Comparison of ENCODE assay signal across 9 cellular contexts in genomic region chr16:694187-694862, GRCh38. TPM values are rescaled to one million over a fixed set of nuclear protein-coding genes. Genes with fewer than 3 reads are reported as not detected.
A peak's percentile ranks its signal among the peaks of the same experiment; 100 is the strongest.
DNase-seq lines count a peak whose midpoint lies in the region; ATAC-seq and TF ChIP-seq lines count a peak whose summit lies in the region.
"Had no signal": no experiment of that assay in that cellular context is flagged by ENCODE, and none has a peak within 500 bp of the region (broad histone marks: within the 10 kb centered on the region; RNA-seq: fewer than 3 reads in every experiment).

No MANE protein-coding gene starts in this region.

- no peak overlapping the region for H3K27ac Mint-ChIP-seq in T-helper 17 cell
- H3K27ac Mint-ChIP-seq in glutamatergic neuron (ENCODE audit: unreplicated experiment), result no peak overlapping the region

- no peak for ATAC-seq in T-helper 17 cell

- intact Hi-C loops in breast epithelium (cut with DNase I; ENCODE audit: low total_unique reads), result no loop called here
- intact Hi-C loops in mammary epithelial cell (cut with micrococcal nuclease), result no loop called here
- intact Hi-C loops in esophagus squamous epithelium (cut with DNase I), result no loop called here

- H3K27me3 ChIP-seq in breast epithelium, result peaks cover 15 to 44% of the 10 kb centered on the region in 2 donors
- peaks cover 13% of the 10 kb centered on the region for H3K27me3 ChIP-seq in mammary epithelial cell (ENCODE audit: insufficient read depth, low read length)
- H3K27me3 ChIP-seq in esophagus squamous epithelium, result peaks cover 0 to 78% (median 18%) of the 10 kb centered on the region in 4 donors
- H3K27me3 ChIP-seq in thymus (ENCODE audit: control insufficient read depth, insufficient read depth), result peaks cover 55% of the 10 kb centered on the region
- H3K27me3 ChIP-seq in GM23248 (replicated peaks; ENCODE audit: insufficient read depth), result peaks cover 19% of the 10 kb centered on the region

- H3K36me3 ChIP-seq in breast epithelium (no peaks in the 10 kb centered on the region), mammary epithelial cell (ENCODE audit: insufficient read depth, low read length) (no peaks in the 10 kb centered on the region), esophagus squamous epithelium (no peaks in the 10 kb centered on the region), thymus (ENCODE audit: control insufficient read depth, insufficient read depth) (no peaks in the 10 kb centered on the region), GM23248 (ENCODE audit: low read depth) (no peaks in the 10 kb centered on the region)

- BruUV-seq in mammary epithelial cell (replicated peaks; lab: Mats Ljungman, UMichigan), result no TSS peak

- H3K9me2 ChIP-seq in GM23248 (ENCODE audit: insufficient read depth), result no peaks in the 10 kb centered on the region

- DNase-seq in breast epithelium (ENCODE audit: low spot score in 2 of 2), result no peak
- DNase-seq in mammary epithelial cell, result no peak
- DNase-seq in T-helper 17 cell, result no peak
- no peak for DNase-seq in esophagus squamous epithelium (lab: John Stamatoyannopoulos, UW)
- DNase-seq in dermis blood vessel endothelial cell, result no peak
- DNase-seq in GM23248, result no peak
- no peak for DNase-seq in glutamatergic neuron
- DNase-seq: foreskin keratinocyte had no signal

- H2AFZ ChIP-seq in mammary epithelial cell (ENCODE audit: low read depth, low read length) (no peak overlapping the region), GM23248 (no peak overlapping the region)

- in situ Hi-C loops in mammary epithelial cell (cut with MboI; ENCODE audit: low sequenced_read_pairs in 2 of 2), result no loop called here
- in situ Hi-C loops in GM23248 (cut with MboI), result no loop called here

- dilution Hi-C loops in mammary epithelial cell (cut with HindIII; ENCODE audit: low sequenced_read_pairs), result no loop called here

- no peaks in the 10 kb centered on the region for H3F3A ChIP-seq in GM23248 (ENCODE audit: insufficient read depth)

- H3K4me3 Mint-ChIP-seq in T-helper 17 cell, result peak overlapping the region; percentile 85
- no peak overlapping the region for H3K4me3 Mint-ChIP-seq in glutamatergic neuron (ENCODE audit: unreplicated experiment)

- H3K9ac ChIP-seq in mammary epithelial cell (ENCODE audit: insufficient read depth, low read length) (no peak overlapping the region), GM23248 (no peak overlapping the region)

- CTCF ChIA-PET in mammary epithelial cell (lab: Charles Lee; ENCODE audit: low non-redundant PET), result no interaction called here

- peaks cover 18% of the 10 kb centered on the region for H3K9me3 Mint-ChIP-seq in glutamatergic neuron (ENCODE audit: unreplicated experiment)

- TF ChIP-seq POLR2A in breast epithelium (IDR thresholded peaks at IDR 0.05), result no peak
- TF ChIP-seq POLR2A in esophagus squamous epithelium (IDR thresholded peaks at IDR 0.05), result no peak

- H3K27ac ChIP-seq in breast epithelium, result no peak overlapping the region
- no peak overlapping the region for H3K27ac ChIP-seq in mammary epithelial cell (ENCODE audit: insufficient read depth, low read depth, low read length)
- H3K27ac ChIP-seq in esophagus squamous epithelium, result peak overlapping the region; percentile 81 to 90 (median 86)
- H3K27ac ChIP-seq in thymus (ENCODE audit: low read depth), result no peak overlapping the region
- no peak overlapping the region for H3K27ac ChIP-seq in GM23248
- H3K27ac ChIP-seq: foreskin keratinocyte had no signal

- H3K4me1 ChIP-seq in breast epithelium, result peaks cover 19 to 24% of the 10 kb centered on the region in 2 donors
- H3K4me1 ChIP-seq in mammary epithelial cell (ENCODE audit: insufficient read depth, low read length), result peaks cover 14% of the 10 kb centered on the region
- H3K4me1 ChIP-seq in esophagus squamous epithelium, result peaks cover 31 to 71% (median 47%) of the 10 kb centered on the region in 3 donors
- H3K4me1 ChIP-seq in thymus (ENCODE audit: control insufficient read depth, insufficient read depth, low read length), result peaks cover 33% of the 10 kb centered on the region
- H3K4me1 ChIP-seq in GM23248 (ENCODE audit: insufficient read depth), result peaks cover 7% of the 10 kb centered on the region; the same call in 1 of the 2 replicates
- H3K4me1 ChIP-seq: foreskin keratinocyte had no signal

- no peak for TF ChIP-seq CTCF in breast epithelium (IDR thresholded peaks at IDR 0.05)
- no peak for TF ChIP-seq CTCF in mammary epithelial cell (conservative IDR thresholded peaks at IDR 0.05 in 1 of 2, IDR thresholded peaks at IDR 0.05 in 1 of 2; ENCODE audit: extremely low read depth in 1 of 2, insufficient read depth in 1 of 2, low read depth in 1 of 2, low read length in 2 of 2)
- TF ChIP-seq CTCF in esophagus squamous epithelium (IDR thresholded peaks at IDR 0.05), result no peak
- TF ChIP-seq CTCF in glutamatergic neuron (IDR thresholded peaks at IDR 0.05; ENCODE audit: partially characterized antibody, unreplicated experiment), result no peak

- H3K36me3 Mint-ChIP-seq in T-helper 17 cell (ENCODE audit: low read depth) (no peaks in the 10 kb centered on the region), glutamatergic neuron (ENCODE audit: unreplicated experiment) (no peaks in the 10 kb centered on the region)

- no peak overlapping the region for H3K4me2 ChIP-seq in mammary epithelial cell (ENCODE audit: insufficient read depth, low read depth, low read length)
- H3K4me2 ChIP-seq in GM23248 (ENCODE audit: unreplicated experiment), result no peak overlapping the region

- H3K4me1 Mint-ChIP-seq in T-helper 17 cell, result peaks cover 20% of the 10 kb centered on the region
- peaks cover 9% of the 10 kb centered on the region for H3K4me1 Mint-ChIP-seq in glutamatergic neuron (ENCODE audit: low read depth, unreplicated experiment)

- H3K9me3 ChIP-seq in breast epithelium (no peaks in the 10 kb centered on the region), mammary epithelial cell (replicated peaks; ENCODE audit: insufficient read depth, low read length) (no peaks in the 10 kb centered on the region), T-helper 17 cell (ENCODE audit: control insufficient read depth, low read length, poor library complexity, severe bottlenecking) (no peaks in the 10 kb centered on the region), esophagus squamous epithelium (no peaks in the 10 kb centered on the region), thymus (ENCODE audit: control insufficient read depth) (no peaks in the 10 kb centered on the region), GM23248 (ENCODE audit: low read depth) (no peaks in the 10 kb centered on the region)

- H3K79me2 ChIP-seq in mammary epithelial cell (ENCODE audit: insufficient read depth, low read length), result peaks cover 4% of the 10 kb centered on the region
- H3K79me2 ChIP-seq in GM23248 (ENCODE audit: insufficient read depth), result peaks cover 6% of the 10 kb centered on the region

- H3K27me3 Mint-ChIP-seq in T-helper 17 cell (no peaks in the 10 kb centered on the region), glutamatergic neuron (ENCODE audit: unreplicated experiment) (peaks cover 28% of the 10 kb centered on the region)

- no peaks in the 10 kb centered on the region for H4K20me1 ChIP-seq in mammary epithelial cell (ENCODE audit: insufficient read depth, low read length)
- no peaks in the 10 kb centered on the region for H4K20me1 ChIP-seq in GM23248 (ENCODE audit: insufficient read depth)

- WGBS in mammary epithelial cell (ENCODE audit: low coverage, missing lambda C conversion rate), result 14% methylated on average over 11 of the region's 64 CpGs
- 0% methylated on average over 5 of the region's 64 CpGs; no CpG with 5 or more reads in 1 of the 2 donors for WGBS in esophagus squamous epithelium, 2 donors
- WGBS in thymus, result 3% methylated on average over 64 of the region's 64 CpGs
- 1 to 3% methylated on average over 23 to 53 of the region's 64 CpGs for WGBS in GM23248 (ENCODE audit: low coverage in 1 of 2, low lambda C conversion rate in 2 of 2, missing lambda C conversion rate in 2 of 2), 2 experiments

- peak overlapping the region in 2 of 3 donors; percentile 51 to 68 for H3K4me3 ChIP-seq in breast epithelium
- H3K4me3 ChIP-seq in mammary epithelial cell (replicated peaks in 1 of 3; ENCODE audit: insufficient read depth in 1 of 3, low read depth in 2 of 3, low read length in 3 of 3), result no peak overlapping the region
- peak overlapping the region; percentile 37 to 66 (median 56) for H3K4me3 ChIP-seq in esophagus squamous epithelium
- peak overlapping the region; percentile 54 for H3K4me3 ChIP-seq in thymus (ENCODE audit: low read length)
- H3K4me3 ChIP-seq in GM23248, result no peak overlapping the region

RNA-seq across cellular contexts. Expression of gene WDR24, which starts 4.1 kb away (rescaled TPM):
- total RNA-seq in breast epithelium (1 to 10 TPM; 7.2 to 9.2 (median 8.8) TPM), mammary epithelial cell (10 to 100 TPM in 1 of 2 donors, 1 to 10 TPM in 1; 5.3 to 10.3 TPM), T-helper 17 cell (10 to 100 TPM in 1 of 2 donors, 1 to 10 TPM in 1; 9.0 to 11.7 TPM), esophagus squamous epithelium (10 to 100 TPM in 1 of 4 donors, 1 to 10 TPM in 3; 6.9 to 11.8 (median 7.8) TPM), dermis blood vessel endothelial cell (2.7 and 5.3 TPM in 2 replicates), glutamatergic neuron (ENCODE audit: unreplicated experiment) (19.9 TPM)
- polyA plus RNA-seq in mammary epithelial cell (4.3 TPM), thymus (10.1 TPM), GM23248 (2016; fragmentation: Nextera tagmentation; extraction: Ambion mirVana) (13.1 and 13.7 TPM in 2 replicates)
- polyA minus RNA-seq in mammary epithelial cell, result 6.9 TPM
- total RNA-seq in GM23248 (2014; rRNA removed; shearing (Covaris generic)), result 1.3 and 3.4 TPM in 2 replicates

RNA-seq across cellular contexts. Expression of gene JMJD8, which starts 10.2 kb away (rescaled TPM):
- total RNA-seq in breast epithelium (10 to 100 TPM; 67.2 to 83.4 (median 67.5) TPM), mammary epithelial cell (10 to 100 TPM; 21.2 to 32.4 TPM), T-helper 17 cell (10 to 100 TPM; 28.0 to 36.1 TPM), esophagus squamous epithelium (10 to 100 TPM; 53.7 to 70.7 (median 62.5) TPM), dermis blood vessel endothelial cell (34.9 and 45.7 TPM in 2 replicates), glutamatergic neuron (ENCODE audit: unreplicated experiment) (26.1 TPM)
- polyA plus RNA-seq in mammary epithelial cell (42.5 TPM), thymus (31.2 TPM), GM23248 (2016; fragmentation: Nextera tagmentation; extraction: Ambion mirVana) (87.9 and 91.6 TPM in 2 replicates)
- polyA minus RNA-seq in mammary epithelial cell, result 18.5 TPM
- 88.8 and 96.3 TPM in 2 replicates for total RNA-seq in GM23248 (2014; rRNA removed; shearing (Covaris generic))

RNA-seq across cellular contexts. Expression of gene FBXL16, which starts 11.3 kb away (rescaled TPM):
- total RNA-seq in breast epithelium (1 to 10 TPM in 2 of 3 donors, not detected in 1; 2.6 to 4.2 TPM), mammary epithelial cell (1 to 10 TPM in 1 of 2 donors, under 1 TPM in 1; 0.33 to 2.6 TPM), T-helper 17 cell (10 to 100 TPM; 29.0 to 35.3 TPM), esophagus squamous epithelium (1 to 10 TPM; 2.2 to 8.4 (median 3.7) TPM), dermis blood vessel endothelial cell (0.05 TPM in 1 of 2 replicates, not detected in the other), glutamatergic neuron (ENCODE audit: unreplicated experiment) (85.1 TPM)
- polyA plus RNA-seq in mammary epithelial cell (0.53 TPM), thymus (9.6 TPM), GM23248 (2016; fragmentation: Nextera tagmentation; extraction: Ambion mirVana) (0.16 and 0.29 TPM in 2 replicates)
- 1.8 TPM for polyA minus RNA-seq in mammary epithelial cell
- 0.54 TPM in 1 of 2 replicates, not detected in the other for total RNA-seq in GM23248 (2014; rRNA removed; shearing (Covaris generic))

RNA-seq across cellular contexts. Expression of gene STUB1, which starts 14.1 kb away (rescaled TPM):
- total RNA-seq in breast epithelium (100 to 1,000 TPM; 127 to 184 (median 175) TPM), mammary epithelial cell (100 to 1,000 TPM; 126 to 156 TPM), T-helper 17 cell (10 to 100 TPM; 65.5 to 67.4 TPM), esophagus squamous epithelium (100 to 1,000 TPM; 102 to 148 (median 120) TPM), dermis blood vessel endothelial cell (93.9 and 94.1 TPM in 2 replicates), glutamatergic neuron (ENCODE audit: unreplicated experiment) (78.3 TPM)
- polyA plus RNA-seq in mammary epithelial cell (189 TPM), thymus (122 TPM), GM23248 (2016; fragmentation: Nextera tagmentation; extraction: Ambion mirVana) (207 and 216 TPM in 2 replicates)
- polyA minus RNA-seq in mammary epithelial cell, result 105 TPM
- total RNA-seq in GM23248 (2014; rRNA removed; shearing (Covaris generic)), result 183 and 201 TPM in 2 replicates

RNA-seq across cellular contexts. Expression of gene RHBDL1, which starts 18.9 kb away (rescaled TPM):
- total RNA-seq in breast epithelium, result 1 to 10 TPM in 2 of 3 donors, under 1 TPM in 1; 0.48 to 2.3 (median 1.0) TPM
- total RNA-seq in mammary epithelial cell, result 1 to 10 TPM; 3.2 to 6.1 TPM
- 2.1 TPM for polyA plus RNA-seq in mammary epithelial cell
- not detected for polyA minus RNA-seq in mammary epithelial cell
- total RNA-seq in T-helper 17 cell, result 1 to 10 TPM; 5.7 to 5.9 TPM
- total RNA-seq in esophagus squamous epithelium, result 1 to 10 TPM in 1 of 4 donors, under 1 TPM in 2, not detected in 1; 0.38 to 1.1 (median 0.57) TPM
- polyA plus RNA-seq in thymus, result 3.1 TPM
- 0.05 and 0.51 TPM in 2 replicates for total RNA-seq in dermis blood vessel endothelial cell
- total RNA-seq in GM23248 (2014; rRNA removed; shearing (Covaris generic)), result 0.89 and 2.1 TPM in 2 replicates
- 0.90 and 1.5 TPM in 2 replicates for polyA plus RNA-seq in GM23248 (2016; fragmentation: Nextera tagmentation; extraction: Ambion mirVana)
- total RNA-seq in glutamatergic neuron (ENCODE audit: unreplicated experiment), result 8.2 TPM

Comparison
In these comparisons a context has a peak if more than half of its experiments do, and no peak if none do; other contexts are left out.
1. H3K4me3 ChIP-seq: peak in breast epithelium (2 of 3), esophagus squamous epithelium (4 of 4) and thymus (single experiment); none in mammary epithelial cell (0 of 3) and GM23248 (single experiment).
2. H3K27ac ChIP-seq: peak in esophagus squamous epithelium (4 of 4); none in breast epithelium (0 of 2), mammary epithelial cell (single experiment), thymus (single experiment) and GM23248 (single experiment).